8 cellular contexts compared by ENCODE assay signal in genomic region chr3:15602816-15603215, GRCh38. TPM values are rescaled to one million over a fixed set of nuclear protein-coding genes. Genes with fewer than 3 reads are reported as not detected.
DNase-seq lines count a peak whose midpoint lies in the region; ATAC-seq and TF ChIP-seq lines count a peak whose summit lies in the region.
"Not testable (repeated sequence)": the region's sequence is repeated elsewhere in the genome, so short reads cannot be mapped to it uniquely, and the experiment has no call there.

No MANE protein-coding gene starts in this region.

- H3K4me3 ChIP-seq in AG09309 (ENCODE audit: control insufficient read depth, low read depth, low read length) (peak overlapping the region; percentile 97; the same call in 1 of the 2 replicates), HFF-Myc (replicated peaks; ENCODE audit: low read depth, low read length) (peak overlapping the region; percentile 99), Panc1 (ENCODE audit: low read depth in 2 of 2, low read length in 2 of 2) (peak overlapping the region; percentile 97 to 98), iPS-18a (ENCODE audit: low read length) (peak overlapping the region; percentile 94), stomach smooth muscle (ENCODE audit: low read length in 2 of 2) (peak overlapping the region; percentile 75 to 100)

- H3K9ac ChIP-seq in iPS-18a (ENCODE audit: low read length) (peak overlapping the region; percentile 84), stomach smooth muscle (ENCODE audit: low read length in 2 of 2) (peak overlapping the region in 1 of 2 donors; percentile 74)

- not testable (repeated sequence) for H3K27me3 Mint-ChIP-seq in activated T-helper 1 cell treated with anti-CD3 and anti-CD28 coated beads, Interleukin-12 subunit alpha, Interleukin-12 subunit beta, Interleukin-2, Interleukin-4 antibody, amounts not matched to agents 30 ng/mL and 10 ng/mL and 1 ng/mL, durations not matched to agents 14 hours and 24 hours and 36 hours (ENCODE audit: insufficient read depth); central memory CD8-positive, alpha-beta T cell; neural crest cell (ENCODE audit: low read depth)

- H3K4me1 Mint-ChIP-seq in activated T-helper 1 cell treated with anti-CD3 and anti-CD28 coated beads, Interleukin-12 subunit alpha, Interleukin-12 subunit beta, Interleukin-2, Interleukin-4 antibody, amounts not matched to agents 30 ng/mL and 10 ng/mL and 1 ng/mL, durations not matched to agents 14 hours and 24 hours and 36 hours (ENCODE audit: low read depth) = peaks cover 51% of the 10 kb centered on the region
- peaks cover 54% of the 10 kb centered on the region for H3K4me1 Mint-ChIP-seq in central memory CD8-positive, alpha-beta T cell
- H3K4me1 Mint-ChIP-seq in neural crest cell = peaks cover 31% of the 10 kb centered on the region

- POLR2A ChIA-PET in Panc1 (lab: Charles Lee) = not testable (repeated sequence)

- peak overlapping the region; percentile 96 for H3K27ac ChIP-seq in Panc1 (ENCODE audit: low read length)
- not testable (repeated sequence) for H3K27ac ChIP-seq in iPS-18a (ENCODE audit: low read length); stomach smooth muscle (ENCODE audit: low read length)

- H3K36me3 Mint-ChIP-seq in activated T-helper 1 cell treated with anti-CD3 and anti-CD28 coated beads, Interleukin-12 subunit alpha, Interleukin-12 subunit beta, Interleukin-2, Interleukin-4 antibody, amounts not matched to agents 30 ng/mL and 10 ng/mL and 1 ng/mL, durations not matched to agents 14 hours and 24 hours and 36 hours (ENCODE audit: low read depth) = peaks cover 17% of the 10 kb centered on the region
- peaks cover 29% of the 10 kb centered on the region for H3K36me3 Mint-ChIP-seq in central memory CD8-positive, alpha-beta T cell (ENCODE audit: insufficient read depth)
- H3K36me3 Mint-ChIP-seq in neural crest cell (ENCODE audit: low read depth) = peaks cover 12% of the 10 kb centered on the region

- DNase-seq in AG09309 (ENCODE audit: low read depth); HFF-Myc (ENCODE audit: extremely low read depth, low read depth); Panc1 (ENCODE audit: low read depth, low spot score); activated T-helper 1 cell treated with anti-CD3 and anti-CD28 coated beads, Interleukin-12 subunit alpha, Interleukin-12 subunit beta, Interleukin-2, Interleukin-4 antibody, amounts not matched to agents 30 ng/mL and 10 ng/mL and 1 ng/mL, durations not matched to agents 14 hours and 24 hours and 36 hours (ENCODE audit: low spot score); central memory CD8-positive, alpha-beta T cell (ENCODE audit: low spot score in 2 of 2); neural crest cell (ENCODE audit: low read depth, low spot score): not testable (repeated sequence)

- not testable (repeated sequence) for H3K36me3 ChIP-seq in Panc1 (ENCODE audit: control insufficient read depth, insufficient read depth, low read length); iPS-18a (ENCODE audit: control insufficient read depth, low read depth, low read length); stomach smooth muscle (ENCODE audit: control insufficient read depth in 2 of 2, insufficient read depth in 2 of 2, low read length in 2 of 2)

- H3K27me3 ChIP-seq in Panc1 (ENCODE audit: control insufficient read depth, insufficient read depth, low read length); iPS-18a (ENCODE audit: control insufficient read depth, insufficient read depth, low read length); stomach smooth muscle (ENCODE audit: control insufficient read depth in 1 of 2, insufficient read depth in 2 of 2, low read length in 2 of 2): not testable (repeated sequence)

- H3K4me3 Mint-ChIP-seq in activated T-helper 1 cell treated with anti-CD3 and anti-CD28 coated beads, Interleukin-12 subunit alpha, Interleukin-12 subunit beta, Interleukin-2, Interleukin-4 antibody, amounts not matched to agents 30 ng/mL and 10 ng/mL and 1 ng/mL, durations not matched to agents 14 hours and 24 hours and 36 hours = peak overlapping the region; percentile 99
- H3K4me3 Mint-ChIP-seq in central memory CD8-positive, alpha-beta T cell = peak overlapping the region; percentile 99
- peak overlapping the region; percentile 100 for H3K4me3 Mint-ChIP-seq in neural crest cell

- CTCF ChIA-PET in Panc1 (lab: Charles Lee) = not testable (repeated sequence)

- not testable (repeated sequence) for H3K9me3 Mint-ChIP-seq in activated T-helper 1 cell treated with anti-CD3 and anti-CD28 coated beads, Interleukin-12 subunit alpha, Interleukin-12 subunit beta, Interleukin-2, Interleukin-4 antibody, amounts not matched to agents 30 ng/mL and 10 ng/mL and 1 ng/mL, durations not matched to agents 14 hours and 24 hours and 36 hours; central memory CD8-positive, alpha-beta T cell; neural crest cell

- BruUV-seq in Panc1 (replicated peaks; lab: Mats Ljungman, UMichigan) = not testable (repeated sequence)

- not testable (repeated sequence) for H3K9me3 ChIP-seq in Panc1 (ENCODE audit: control insufficient read depth, insufficient read depth, low read depth, low read length); iPS-18a (ENCODE audit: control insufficient read depth, low read depth, low read length); stomach smooth muscle (ENCODE audit: control insufficient read depth in 2 of 2, low read length in 2 of 2)

- peak overlapping the region; percentile 99 for H3K27ac Mint-ChIP-seq in activated T-helper 1 cell treated with anti-CD3 and anti-CD28 coated beads, Interleukin-12 subunit alpha, Interleukin-12 subunit beta, Interleukin-2, Interleukin-4 antibody, amounts not matched to agents 30 ng/mL and 10 ng/mL and 1 ng/mL, durations not matched to agents 14 hours and 24 hours and 36 hours
- H3K27ac Mint-ChIP-seq in central memory CD8-positive, alpha-beta T cell (ENCODE audit: low read depth) = peak overlapping the region; percentile 96
- H3K27ac Mint-ChIP-seq in neural crest cell (ENCODE audit: unreplicated experiment) = not testable (repeated sequence)

- intact Hi-C loops in Panc1 (cut with micrococcal nuclease; ENCODE audit: unreplicated experiment) = not testable (repeated sequence)
- intact Hi-C loops in activated T-helper 1 cell treated with anti-CD3 and anti-CD28 coated beads, Interleukin-12 subunit alpha, Interleukin-12 subunit beta, Interleukin-2, Interleukin-4 antibody, amounts not matched to agents 30 ng/mL and 10 ng/mL and 1 ng/mL, durations not matched to agents 14 hours and 24 hours and 36 hours (cut with micrococcal nuclease) = loop anchor here (5.0 to 10.0 kb wide), 3 partner anchors 662 to 1426 kb away; partner anchors contain the start of genes DPH3, LSM3, OXNAD1 and RFTN1

- TF ChIP-seq CTCF in AG09309 (IDR thresholded peaks at IDR 0.05; ENCODE audit: control insufficient read depth, insufficient read depth, low read depth, low read length, missing control alignments); HFF-Myc (IDR thresholded peaks at IDR 0.05; ENCODE audit: low read depth, low read length, missing control alignments); Panc1 (IDR thresholded peaks at IDR 0.05); neural crest cell (conservative IDR thresholded peaks at IDR 0.05): not testable (repeated sequence)

- ATAC-seq in Panc1; central memory CD8-positive, alpha-beta T cell (replicated peaks; ENCODE audit: extremely low read depth, poor library complexity, severe bottlenecking): not testable (repeated sequence)

- in situ Hi-C loops in Panc1 (cut with HindIII; ENCODE audit: low pct_unique_long_range_greater_than_20kb, low sequenced_read_pairs) = not testable (repeated sequence)

- peaks cover 26% of the 10 kb centered on the region for H3K4me1 ChIP-seq in Panc1 (ENCODE audit: control insufficient read depth, insufficient read depth, low read length)
- H3K4me1 ChIP-seq in iPS-18a (ENCODE audit: control insufficient read depth, low read depth, low read length) = not testable (repeated sequence)
- H3K4me1 ChIP-seq in stomach smooth muscle (ENCODE audit: control insufficient read depth, insufficient read depth, low read length) = peaks cover 22% of the 10 kb centered on the region

RNA-seq across cellular contexts. Expression of gene BTD, which starts 1.3 kb away (rescaled TPM):
- total RNA-seq in Panc1 (2021; ENCODE audit: unreplicated experiment) (22.7 TPM), neural crest cell (5.8 and 8.1 TPM in 2 replicates)
- 21.4 TPM for polyA plus RNA-seq in Panc1 (2012; ENCODE audit: insufficient read length)
- 2.6 and 3.5 TPM in 2 replicates for total RNA-seq in activated T-helper 1 cell treated with anti-CD3 and anti-CD28 coated beads, Interleukin-12 subunit alpha, Interleukin-12 subunit beta, Interleukin-2, Interleukin-4 antibody, amounts not matched to agents 30 ng/mL and 10 ng/mL and 1 ng/mL, durations not matched to agents 14 hours and 24 hours and 36 hours

RNA-seq across cellular contexts. Expression of gene HACL1, which starts 1.4 kb away (rescaled TPM):
- 26.8 TPM for total RNA-seq in Panc1 (2021; ENCODE audit: unreplicated experiment)
- polyA plus RNA-seq in Panc1 (2012; ENCODE audit: insufficient read length) = 25.1 TPM
- 21.4 and 24.8 TPM in 2 replicates for total RNA-seq in activated T-helper 1 cell treated with anti-CD3 and anti-CD28 coated beads, Interleukin-12 subunit alpha, Interleukin-12 subunit beta, Interleukin-2, Interleukin-4 antibody, amounts not matched to agents 30 ng/mL and 10 ng/mL and 1 ng/mL, durations not matched to agents 14 hours and 24 hours and 36 hours
- 14.0 and 16.3 TPM in 2 replicates for total RNA-seq in neural crest cell
